9 cellular contexts compared by ENCODE assay signal in genomic region chr6:137217801-137218472, GRCh38. TPM values are rescaled to one million over a fixed set of nuclear protein-coding genes. Genes with fewer than 3 reads are reported as not detected.
DNase-seq lines count a peak whose midpoint lies in the region; ATAC-seq and TF ChIP-seq lines count a peak whose summit lies in the region.
"Had no signal": no experiment of that assay in that cellular context is flagged by ENCODE, and none has a peak within 500 bp of the region (broad histone marks: within the 10 kb centered on the region; RNA-seq: fewer than 3 reads in every experiment).

No MANE protein-coding gene starts in this region.

- H3K27me3 ChIP-seq in DOHH2 (ENCODE audit: control insufficient read depth, low read length), result no peaks in the 10 kb centered on the region
- no peaks in the 10 kb centered on the region for H3K27me3 ChIP-seq in Karpas-422 (ENCODE audit: low read length)
- H3K27me3 ChIP-seq in left ventricle myocardium inferior (ENCODE audit: low read depth), result no peaks in the 10 kb centered on the region
- no peaks in the 10 kb centered on the region for H3K27me3 ChIP-seq in psoas muscle (ENCODE audit: insufficient read depth in 3 of 3, low read length in 2 of 3)

- H3K9ac ChIP-seq in Karpas-422 (ENCODE audit: low read length), result peak overlapping the region; percentile 80

- intact Hi-C loops in left ventricle myocardium inferior (cut with micrococcal nuclease) (no loop called here), psoas muscle (cut with DNase I) (loop anchor here (10.0 kb wide), 1 partner anchor 647 kb away; the partner anchor contains the start of gene TNFAIP3 (in 2 of the 2))

- H3K79me2 ChIP-seq in DOHH2 (ENCODE audit: control insufficient read depth, low read length) (peaks cover 62% of the 10 kb centered on the region), Karpas-422 (ENCODE audit: low read length) (peaks cover 62% of the 10 kb centered on the region)

- H3K4me2 ChIP-seq in DOHH2 (ENCODE audit: low read length) (peak overlapping the region; percentile 79), Karpas-422 (ENCODE audit: low read depth, low read length, poor library complexity, severe bottlenecking) (peak overlapping the region; percentile 76)

- TF ChIP-seq CTCF in DOHH2 (IDR thresholded peaks at IDR 0.05; ENCODE audit: low read depth, low read length, poor library complexity, severe bottlenecking) (no peak), left ventricle myocardium inferior (IDR thresholded peaks at IDR 0.05; ENCODE audit: borderline replicate concordance) (no peak), psoas muscle (IDR thresholded peaks at IDR 0.05) (no peak), omental fat pad (IDR thresholded peaks at IDR 0.05) (no peak)

- no peaks in the 10 kb centered on the region for H3K9me3 Mint-ChIP-seq in activated naive CD4-positive, alpha-beta T cell treated with anti-CD3 and anti-CD28 coated beads, Interleukin-2, amount 50 U/mL, for 72 hours

- peak overlapping the region; percentile 98 for H3K4me3 ChIP-seq in DOHH2 (ENCODE audit: low read length)
- peak overlapping the region; percentile 86 for H3K4me3 ChIP-seq in Karpas-422 (ENCODE audit: low read length)
- peak overlapping the region; percentile 78 for H3K4me3 ChIP-seq in left ventricle myocardium inferior
- H3K4me3 ChIP-seq in psoas muscle, result peak overlapping the region; percentile 93

- H3K9me2 ChIP-seq in DOHH2 (replicated peaks; ENCODE audit: control insufficient read depth, low read length) (no peaks in the 10 kb centered on the region), Karpas-422 (replicated peaks; ENCODE audit: insufficient read depth, low read length) (no peaks in the 10 kb centered on the region)

- WGBS in psoas muscle, 3 donors, result 16 to 19% (median 16%) methylated on average over 12 of the region's 12 CpGs

- H3K36me3 ChIP-seq in DOHH2 (ENCODE audit: control insufficient read depth, low read length) (peaks cover 26% of the 10 kb centered on the region), Karpas-422 (ENCODE audit: insufficient read depth, low read length) (peaks cover 20% of the 10 kb centered on the region), left ventricle myocardium inferior (no peaks in the 10 kb centered on the region), psoas muscle (ENCODE audit: insufficient read depth in 1 of 2, low read depth in 1 of 2) (no peaks in the 10 kb centered on the region)

- peaks cover 15 to 30% of the 10 kb centered on the region in 2 donors for H3K36me3 Mint-ChIP-seq in activated naive CD4-positive, alpha-beta T cell treated with anti-CD3 and anti-CD28 coated beads, Interleukin-2, amount 50 U/mL, for 72 hours

- H3K4me1 ChIP-seq in DOHH2 (ENCODE audit: control insufficient read depth, low read length) (peaks cover 56% of the 10 kb centered on the region), Karpas-422 (ENCODE audit: low read length) (peaks cover 41% of the 10 kb centered on the region), left ventricle myocardium inferior (peaks cover 92% of the 10 kb centered on the region), psoas muscle (peaks cover 56% of the 10 kb centered on the region)

- H3K9me3 ChIP-seq in DOHH2 (ENCODE audit: control insufficient read depth, insufficient read depth, low read length) (no peaks in the 10 kb centered on the region), Karpas-422 (ENCODE audit: low read length) (no peaks in the 10 kb centered on the region), left ventricle myocardium inferior (replicated peaks) (no peaks in the 10 kb centered on the region), psoas muscle (no peaks in the 10 kb centered on the region)

- H3K27ac Mint-ChIP-seq in activated naive CD4-positive, alpha-beta T cell treated with anti-CD3 and anti-CD28 coated beads, Interleukin-2, amount 50 U/mL, for 72 hours, result peak overlapping the region; percentile 99 to 100

- no peak overlapping the region for H3K27ac ChIP-seq in DOHH2 (ENCODE audit: low read depth, low read length)
- no peak overlapping the region; the same call in 1 of the 2 replicates for H3K27ac ChIP-seq in Karpas-422 (ENCODE audit: low read length)
- peak overlapping the region; percentile 99 for H3K27ac ChIP-seq in left ventricle myocardium inferior (replicated peaks)
- peak overlapping the region; percentile 100 for H3K27ac ChIP-seq in psoas muscle

- H4K20me1 ChIP-seq in DOHH2 (ENCODE audit: control insufficient read depth, insufficient read depth, low read depth, low read length) (no peaks in the 10 kb centered on the region), Karpas-422 (ENCODE audit: insufficient read depth, low read depth, low read length) (no peaks in the 10 kb centered on the region; the same call in 1 of the 2 replicates)

- ATAC-seq in activated naive CD4-positive, alpha-beta T cell treated with anti-CD3 and anti-CD28 coated beads, Interleukin-2, amount 50 U/mL, for 72 hours, result no peak
- peak; percentile 21 to 55 (median 32) for ATAC-seq in psoas muscle
- ATAC-seq in activated CD4-positive, CD25-positive, alpha-beta regulatory T cell treated with anti-CD3 and anti-CD28 coated beads, Interleukin-2, amount 50 U/mL, for 24 hours, result no peak
- ATAC-seq in omental fat pad (ENCODE audit: low FRiP score), result no peak

- peaks cover 7% of the 10 kb centered on the region for H3F3A ChIP-seq in DOHH2 (ENCODE audit: control insufficient read depth, insufficient read depth)

- H2AFZ ChIP-seq in Karpas-422 (ENCODE audit: low read length), result no peak overlapping the region

- DNase-seq in Karpas-422 (peak; percentile 73), left ventricle myocardium inferior (no peak), psoas muscle (peak in 1 of 2 donors; percentile 59), NCI-H1048 (lab: John Stamatoyannopoulos, UW) (no peak), omental fat pad (ENCODE audit: low spot score) (no peak)
- no peak for DNase-seq in activated naive CD4-positive, alpha-beta T cell treated with anti-CD3 and anti-CD28 coated beads, Interleukin-2, amount 50 U/mL, for 72 hours (ENCODE audit: low spot score in 2 of 2)

RNA-seq across cellular contexts. Expression of gene IFNGR1, which starts 1.2 kb away (rescaled TPM):
- 36.0 and 76.9 TPM in 2 replicates for total RNA-seq in Karpas-422 (2014; rRNA removed; shearing (Covaris generic); ENCODE audit: low replicate concordance)
- total RNA-seq in activated naive CD4-positive, alpha-beta T cell treated with anti-CD3 and anti-CD28 coated beads, Interleukin-2, amount 50 U/mL, for 72 hours, result 10 to 100 TPM; 32.7 to 62.5 TPM
- total RNA-seq in left ventricle myocardium inferior (97.6 TPM), psoas muscle (10 to 100 TPM; 36.9 to 72.2 (median 51.6) TPM), omental fat pad (100 to 1,000 TPM; 104 to 261 (median 147) TPM)
- polyA plus RNA-seq in psoas muscle, result 100 to 1,000 TPM in 1 of 3 donors, 10 to 100 TPM in 2; 43.1 to 122 (median 50.7) TPM

RNA-seq across cellular contexts. Expression of gene IL22RA2, which starts 44.5 kb away (rescaled TPM):
- not detected in 2 replicates for total RNA-seq in Karpas-422 (2014; rRNA removed; shearing (Covaris generic); ENCODE audit: low replicate concordance)
- not detected for total RNA-seq in activated naive CD4-positive, alpha-beta T cell treated with anti-CD3 and anti-CD28 coated beads, Interleukin-2, amount 50 U/mL, for 72 hours
- total RNA-seq in left ventricle myocardium inferior (not detected), psoas muscle (not detected), omental fat pad (not detected)
- not detected for polyA plus RNA-seq in psoas muscle
- total RNA-seq: T-helper 2 cell treated with Interferon-gamma antibody and Interleukin-4, amounts not matched to agents 100 ng/mL and 5 ng/mL, for 36 hours had no signal

Comparison
In these comparisons a context has a peak if more than half of its experiments do, and no peak if none do; other contexts are left out.
1. H3K27ac ChIP-seq: peak in left ventricle myocardium inferior (single experiment) and psoas muscle (single experiment); none in DOHH2 (single experiment) and Karpas-422 (single experiment).
2. ATAC-seq: peak in psoas muscle (4 of 4); none in activated naive CD4-positive, alpha-beta T cell treated with anti-CD3 and anti-CD28 coated beads, Interleukin-2, amount 50 U/mL, for 72 hours (0 of 2), activated CD4-positive, CD25-positive, alpha-beta regulatory T cell treated with anti-CD3 and anti-CD28 coated beads, Interleukin-2, amount 50 U/mL, for 24 hours (0 of 2) and omental fat pad (single experiment).
3. Peak in every context shown above with its lines, with median percentiles within 50 percentile points of each other: H3K4me3 ChIP-seq.